In genomic region chr9:105877719-105878118, GRCh38 we compare ENCODE assay signal across 11 cellular contexts.
DNase-seq lines count a peak whose midpoint lies in the region; ATAC-seq, FAIRE-seq and TF ChIP-seq lines count a peak whose summit lies in the region.
"Had no signal": no experiment of that assay in that cellular context is flagged by ENCODE, and none has a peak within 500 bp of the region (broad histone marks: within the 10 kb centered on the region; RNA-seq: fewer than 3 reads in every experiment).

No MANE protein-coding gene starts in this region.

- no peak for TF ChIP-seq CTCF in NB4 (IDR thresholded peaks at IDR 0.05; ENCODE audit: low read depth, low read length)

- ATAC-seq in GM21529 (IDR thresholded peaks at IDR 0.05; ENCODE audit: unreplicated experiment), result peak; percentile 74
- ATAC-seq in HG03439 (IDR thresholded peaks at IDR 0.05; ENCODE audit: unreplicated experiment), result no peak

- H3K9me3 ChIP-seq in small intestine (ENCODE audit: control insufficient read depth, low read depth), result no peaks in the 10 kb centered on the region
- H3K9me3 ChIP-seq: prostate gland had no signal

- H3K4me1 ChIP-seq in small intestine (ENCODE audit: control insufficient read depth in 2 of 2, insufficient read depth in 1 of 2, low read depth in 1 of 2, low read length in 1 of 2), result no peaks in the 10 kb centered on the region
- H3K4me1 ChIP-seq: prostate gland had no signal

- DNase-seq in DMS153 (lab: John Stamatoyannopoulos, UW) (peak; percentile 98), NB4 (ENCODE audit: low read depth) (peak; percentile 66), NCI-H774 (lab: John Stamatoyannopoulos, UW) (peak; percentile 58), small intestine (no peak), EL (no peak)
- DNase-seq in stimulated activated CD4-positive, alpha-beta T cell treated with anti-CD3 and anti-CD28 coated beads, Interleukin-2, amount 100 ng/mL, for 48 hours, result no peak
- DNase-seq: activated CD4-positive, alpha-beta T cell treated with anti-CD3 and anti-CD28 coated beads, Interleukin-2, amount 10 ng/mL, durations not matched to agents 24 days and 14 days; activated naive CD8-positive, alpha-beta T cell treated with anti-CD3 and anti-CD28 coated beads for 36 hours had no signal

- no peak for TF ChIP-seq POLR2A in NB4 (IDR thresholded peaks at IDR 0.05; ENCODE audit: extremely low read depth, insufficient read length)

- WGBS in small intestine, 3 donors, result 80 to 83% (median 80%) methylated on average over 1 of the region's 1 CpG

- H3K27ac ChIP-seq in small intestine (ENCODE audit: low read depth in 1 of 2, low read length in 1 of 2), result no peak overlapping the region
- H3K27ac ChIP-seq: prostate gland had no signal

- H3K4me3 ChIP-seq in NB4 (ENCODE audit: low read depth, low read length), result no peak overlapping the region
- no peak overlapping the region for H3K4me3 ChIP-seq in small intestine (ENCODE audit: low read depth in 1 of 2, low read length in 2 of 2)
- H3K4me3 ChIP-seq: prostate gland had no signal

- H3K27me3 ChIP-seq in small intestine (ENCODE audit: control insufficient read depth in 2 of 2, insufficient read depth in 2 of 2, low read length in 2 of 2), result no peaks in the 10 kb centered on the region

- FAIRE-seq in small intestine (lab: Jason Lieb, UNC), result no peak

- H3K36me3 ChIP-seq in small intestine (ENCODE audit: control insufficient read depth in 2 of 2, insufficient read depth in 2 of 2, low read length in 2 of 2), result no peaks in the 10 kb centered on the region
- H3K36me3 ChIP-seq: prostate gland had no signal

Comparison
In these comparisons a context has a peak if more than half of its experiments do, and no peak if none do; other contexts are left out.
1. DNase-seq: peak in DMS153 (single experiment), NB4 (single experiment) and NCI-H774 (single experiment); none in small intestine (single experiment), stimulated activated CD4-positive, alpha-beta T cell treated with anti-CD3 and anti-CD28 coated beads, Interleukin-2, amount 100 ng/mL, for 48 hours (0 of 2) and EL (single experiment).